ENCODE assay signal across 15 cellular contexts in genomic region chr13:33303885-33304284, GRCh38. TPM values are rescaled to one million over a fixed set of nuclear protein-coding genes. Genes with fewer than 3 reads are reported as not detected.
"Had no signal": no experiment of that assay in that cellular context is flagged by ENCODE, and none has a peak within 500 bp of the region (broad histone marks: within the 10 kb centered on the region; RNA-seq: fewer than 3 reads in every experiment).

No MANE protein-coding gene starts in this region.

- DNase-seq: activated CD4-positive, alpha-beta T cell treated with anti-CD3 and anti-CD28 coated beads, Interleukin-2, amount 50 U/mL, for 48 hours; activated naive CD4-positive, alpha-beta T cell; activated naive CD8-positive, alpha-beta T cell treated with anti-CD3 and anti-CD28 coated beads for 36 hours; cortex of kidney; foreskin melanocyte; hypothalamus; kidney glomerular epithelial cell; naive thymus-derived CD8-positive, alpha-beta T cell; pancreas; right lobe of liver; stimulated activated CD4-positive, alpha-beta T cell treated with anti-CD3 and anti-CD28 coated beads, Interleukin-4, amount 100 ng/mL, for 24 hours; upper lobe of left lung had no signal

- H3K27ac ChIP-seq: pancreas, right lobe of liver, thoracic aorta, upper lobe of left lung had no signal

- H3K9me3 ChIP-seq: pancreas, right lobe of liver, thoracic aorta, upper lobe of left lung had no signal

- H3K4me1 ChIP-seq: right lobe of liver, upper lobe of left lung had no signal

- ATAC-seq: esophagus mucosa; naive thymus-derived CD8-positive, alpha-beta T cell; pancreas; stimulated activated memory B cell treated with anti-CD40 and anti-IgM and Interleukin-4, amounts not matched to agents 10 μg/mL and 1 μg/mL and 100 μg/mL, for 72 hours had no signal

- H3K4me3 ChIP-seq: pancreas, right lobe of liver, thoracic aorta, upper lobe of left lung had no signal

- H3K27me3 ChIP-seq: pancreas, right lobe of liver, upper lobe of left lung had no signal

- H3K36me3 ChIP-seq: pancreas, right lobe of liver, thoracic aorta, upper lobe of left lung had no signal

RNA-seq across cellular contexts. Expression of gene STARD13, which starts 18.3 kb away (rescaled TPM):
- total RNA-seq: naive thymus-derived CD8-positive, alpha-beta T cell had no signal
- polyA plus RNA-seq: naive thymus-derived CD8-positive, alpha-beta T cell had no signal
